Comparison of ENCODE assay signal across 9 cellular contexts in the genomic region with DNA sequence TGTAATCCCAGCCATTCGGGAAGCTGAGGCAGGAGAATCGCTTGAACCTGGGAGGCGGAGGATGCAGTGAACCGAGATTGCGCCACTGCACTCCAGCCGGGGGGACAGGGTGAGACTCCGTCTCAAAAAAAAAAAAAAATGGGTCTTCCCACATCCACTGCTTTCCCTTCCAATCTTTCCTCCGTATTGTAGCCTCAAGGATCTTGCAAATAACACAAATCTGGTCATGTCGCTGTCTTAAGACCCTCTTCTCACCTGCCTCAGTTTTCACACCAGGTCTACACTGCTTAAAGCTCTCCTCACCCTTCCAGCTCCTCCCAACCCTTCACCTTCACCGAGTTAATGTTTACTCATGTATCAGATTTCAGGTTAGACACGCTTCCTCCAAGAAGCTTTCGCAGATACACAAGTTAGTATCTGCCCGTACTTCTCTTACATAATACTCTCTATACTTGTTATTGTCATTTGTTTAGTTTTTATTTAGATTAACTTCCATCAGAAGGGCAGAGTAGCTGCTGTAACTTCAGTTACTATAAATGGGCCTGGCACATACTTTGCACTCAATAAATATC. TPM values are rescaled to one million over a fixed set of nuclear protein-coding genes. Genes with fewer than 3 reads are reported as not detected.
DNase-seq lines count a peak whose midpoint lies in the region; ATAC-seq and TF ChIP-seq lines count a peak whose summit lies in the region.
"Had no signal": no experiment of that assay in that cellular context is flagged by ENCODE, and none has a peak within 500 bp of the region (broad histone marks: within the 10 kb centered on the region; RNA-seq: fewer than 3 reads in every experiment).

No MANE protein-coding gene starts in this region.

- TF ChIP-seq CTCF in heart right ventricle (IDR thresholded peaks at IDR 0.05), result no peak
- no peak for TF ChIP-seq CTCF in astrocyte of the cerebellum (IDR thresholded peaks at IDR 0.05; ENCODE audit: low read depth, low read length, missing control alignments)
- no peak for TF ChIP-seq CTCF in vagina (IDR thresholded peaks at IDR 0.05)
- TF ChIP-seq CTCF in HFFc6 (IDR thresholded peaks at IDR 0.05), result no peak

- no peak overlapping the region for H3K4me3 Mint-ChIP-seq in HFFc6

- no peaks in the 10 kb centered on the region for H3K9me3 Mint-ChIP-seq in HFFc6

- H3K36me3 ChIP-seq in heart right ventricle, result no peaks in the 10 kb centered on the region
- H3K36me3 ChIP-seq in vagina, result no peaks in the 10 kb centered on the region

- H3K27ac ChIP-seq in heart right ventricle (peak overlapping the region in 1 of 10 donors; percentile 92), vagina (no peak overlapping the region)

- no peak for DNase-seq in heart right ventricle
- no peak for DNase-seq in cardiac septum (ENCODE audit: low spot score)
- DNase-seq in astrocyte of the cerebellum (ENCODE audit: low read depth), result no peak
- peak; percentile 71 for DNase-seq in kidney tubule cell (ENCODE audit: low spot score)
- no peak for DNase-seq in vagina (ENCODE audit: extremely low spot score in 2 of 2)
- DNase-seq in HFFc6, result no peak
- no peak for DNase-seq in activated naive CD4-positive, alpha-beta T cell treated with Interleukin-2 at 50 U/mL for 16 hours
- no peak for DNase-seq in foreskin melanocyte
- DNase-seq: activated T-cell treated with anti-CD3 and anti-CD28 coated beads for 4 hours had no signal

- WGBS in heart right ventricle, 2 donors, result 81 to 82% methylated on average over 13 of the region's 13 CpGs

- H3K9me3 ChIP-seq in heart right ventricle (no peaks in the 10 kb centered on the region), vagina (no peaks in the 10 kb centered on the region)

- no peak overlapping the region for H3K27ac Mint-ChIP-seq in HFFc6

- peaks cover under 1% of the 10 kb centered on the region; the same call in 1 of the 2 replicates for H3K27me3 Mint-ChIP-seq in HFFc6 (ENCODE audit: insufficient read depth)

- no peak for TF ChIP-seq POLR2A in vagina (IDR thresholded peaks at IDR 0.05)

- H3K27me3 ChIP-seq in heart right ventricle, result no peaks in the 10 kb centered on the region
- H3K27me3 ChIP-seq in vagina, result no peaks in the 10 kb centered on the region

- intact Hi-C loops in heart right ventricle (cut with DNase I), result no loop called here
- intact Hi-C loops in cardiac septum (cut with DNase I), result loop anchor here (2.0 kb wide), 1 partner anchor 24 kb away; the partner anchor contains the start of gene HDHD2
- intact Hi-C loops in vagina (cut with DNase I), result no loop called here

- H3K36me3 Mint-ChIP-seq in HFFc6 (ENCODE audit: low read depth), result no peaks in the 10 kb centered on the region

- H3K4me3 ChIP-seq in heart right ventricle, result peak overlapping the region in 9 of 10 donors; percentile 69 to 100 (median 99)
- peak overlapping the region; percentile 98 for H3K4me3 ChIP-seq in astrocyte of the cerebellum (ENCODE audit: low read depth, low read length)
- H3K4me3 ChIP-seq in vagina, result peak overlapping the region; percentile 77 to 93

- in situ Hi-C loops in astrocyte of the cerebellum (cut with HindIII; ENCODE audit: low sequenced_read_pairs), result no loop called here

- H3K4me1 Mint-ChIP-seq in HFFc6 (ENCODE audit: low read depth), result no peaks in the 10 kb centered on the region

- H3K4me1 ChIP-seq in heart right ventricle, result peaks cover 5 to 51% (median 33%) of the 10 kb centered on the region in 9 donors
- peaks cover 27% of the 10 kb centered on the region for H3K4me1 ChIP-seq in vagina

- ATAC-seq in heart right ventricle, result no peak

RNA-seq across cellular contexts. Expression of gene IER3IP1, which starts 1.5 kb away (rescaled TPM):
- total RNA-seq in heart right ventricle (10 to 100 TPM in 5 of 10 donors, 1 to 10 TPM in 5; 8.5 to 12.7 (median 10.1) TPM), cardiac septum (9.5 TPM), vagina (6.4 TPM)
- 10 to 100 TPM; 14.6 to 18.0 TPM for polyA plus RNA-seq in heart right ventricle
- 10 to 100 TPM; 15.0 to 20.0 (median 18.3) TPM for total RNA-seq in HFFc6 (2021; fragmentation: NEBNext Ultra II Directional; extraction: Animal tissue kit (Norgen Biotek cat#: 25700))

RNA-seq across cellular contexts. Expression of gene HDHD2, which starts 24.3 kb away (rescaled TPM):
- total RNA-seq in heart right ventricle (10 to 100 TPM; 31.1 to 52.4 (median 38.9) TPM), cardiac septum (35.6 TPM), vagina (17.2 TPM)
- 10 to 100 TPM; 16.8 to 17.9 TPM for polyA plus RNA-seq in heart right ventricle
- 10 to 100 TPM; 22.1 to 27.6 (median 23.3) TPM for total RNA-seq in HFFc6 (2021; fragmentation: NEBNext Ultra II Directional; extraction: Animal tissue kit (Norgen Biotek cat#: 25700))
